9 cellular contexts compared by ENCODE assay signal in the genomic region with DNA sequence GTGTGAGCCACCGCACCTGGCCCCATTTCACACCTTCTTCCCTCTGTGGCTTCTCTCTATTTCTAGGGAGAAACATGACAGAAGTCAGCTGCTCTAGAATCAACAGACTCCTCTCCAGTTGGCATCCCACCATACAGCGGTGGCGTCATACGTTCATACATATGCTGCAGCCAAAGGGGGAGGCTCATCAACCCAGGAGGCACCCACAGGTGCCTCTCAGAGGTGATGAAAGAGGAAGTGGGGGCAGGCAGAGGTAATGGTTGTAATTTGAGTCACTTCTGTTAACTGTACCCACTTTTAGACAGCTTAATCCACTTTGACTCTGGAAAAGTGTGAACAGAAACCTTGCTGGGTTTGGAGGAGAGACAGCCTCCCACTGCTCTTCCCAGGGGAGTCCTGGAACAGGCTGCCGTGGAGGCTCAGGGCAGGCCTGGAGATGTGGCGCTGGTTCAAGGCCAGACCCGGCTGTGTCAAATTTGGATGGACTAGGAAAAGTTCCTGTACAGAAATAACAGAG. TPM values are rescaled to one million over a fixed set of nuclear protein-coding genes. Genes with fewer than 3 reads are reported as not detected.
A peak's percentile ranks its signal among the peaks of the same experiment; 100 is the strongest.
DNase-seq lines count a peak whose midpoint lies in the region; ATAC-seq and TF ChIP-seq lines count a peak whose summit lies in the region.
"Had no signal": no experiment of that assay in that cellular context is flagged by ENCODE, and none has a peak within 500 bp of the region (broad histone marks: within the 10 kb centered on the region; RNA-seq: fewer than 3 reads in every experiment).

No MANE protein-coding gene starts in this region.

- peak; percentile 76 for ATAC-seq in HG03025 (IDR thresholded peaks at IDR 0.05; ENCODE audit: low FRiP score, unreplicated experiment)
- peak in 7 of 8 donors; percentile 48 to 70 (median 54) for ATAC-seq in heart right ventricle

- intact Hi-C loops in heart right ventricle (cut with DNase I), result no loop called here

- peaks cover 0 to 54% (median 0%) of the 10 kb centered on the region in 9 donors for H3K4me1 ChIP-seq in heart right ventricle

- peak overlapping the region in 1 of 10 donors; percentile 36 for H3K27ac ChIP-seq in heart right ventricle
- H3K27ac ChIP-seq: SK-N-MC had no signal

- DNase-seq in NK-92 treated with Interleukin-12 subunit alpha and Interleukin-12 subunit beta, amount 100 ng/mL, for 24 hours (lab: John Stamatoyannopoulos, UW), result peak; percentile 8
- DNase-seq in NK-92 (lab: John Stamatoyannopoulos, UW; ENCODE audit: unreplicated experiment) (no peak), RPMI8226 (peak; percentile 93), heart right ventricle (peak in 1 of 2 donors; percentile 29), NCI-H1092 treated with DMSO at 0.1 percent for 48 hours (lab: John Stamatoyannopoulos, UW) (no peak), cerebellar cortex (ENCODE audit: low spot score) (no peak), RKO (ENCODE audit: low spot score) (no peak)

- peaks cover 0 to 5% (median 0%) of the 10 kb centered on the region in 11 donors for H3K9me3 ChIP-seq in heart right ventricle

- no peak overlapping the region for H3K4me3 ChIP-seq in heart right ventricle
- H3K4me3 ChIP-seq: SK-N-MC had no signal

- no peaks in the 10 kb centered on the region for H3K36me3 ChIP-seq in heart right ventricle

- no peaks in the 10 kb centered on the region for H3K27me3 ChIP-seq in heart right ventricle

- 64 to 71% methylated on average over 7 of the region's 7 CpGs for WGBS in heart right ventricle, 2 donors

- no peak for TF ChIP-seq CTCF in heart right ventricle (IDR thresholded peaks at IDR 0.05)

RNA-seq across cellular contexts. Expression of a gene that starts 47.3 kb away (rescaled TPM):
- 100 to 1,000 TPM; 169 to 224 (median 188) TPM for total RNA-seq in heart right ventricle
- 100 to 1,000 TPM in 1 of 2 donors, 10 to 100 TPM in 1; 86.8 to 141 TPM for polyA plus RNA-seq in heart right ventricle

Comparison
In these comparisons a context has a peak if more than half of its experiments do, and no peak if none do; other contexts are left out.
1. DNase-seq: peak in NK-92 treated with Interleukin-12 subunit alpha and Interleukin-12 subunit beta, amount 100 ng/mL, for 24 hours (single experiment) and RPMI8226 (single experiment); none in NK-92 (single experiment), NCI-H1092 treated with DMSO at 0.1 percent for 48 hours (single experiment), cerebellar cortex (single experiment) and RKO (single experiment).